18 cellular contexts compared by ENCODE assay signal in genomic region chr1:96521994-96522760, GRCh38.
DNase-seq lines count a peak whose midpoint lies in the region; ATAC-seq and TF ChIP-seq lines count a peak whose summit lies in the region.
"Had no signal": no experiment of that assay in that cellular context is flagged by ENCODE, and none has a peak within 500 bp of the region (broad histone marks: within the 10 kb centered on the region; RNA-seq: fewer than 3 reads in every experiment).

No MANE protein-coding gene starts in this region.

- no peak for TF ChIP-seq POLR2A in Peyer's patch (IDR thresholded peaks at IDR 0.05)

- H3K4me3 ChIP-seq in NT2/D1 (ENCODE audit: insufficient read length, low read depth) (no peak overlapping the region), neuronal stem cell (ENCODE audit: low read length in 2 of 2) (no peak overlapping the region), Peyer's patch (no peak overlapping the region)
- H3K4me3 ChIP-seq: coronary artery, gastrocnemius medialis, prostate gland had no signal

- H3K9me3 ChIP-seq in ES-I3 (ENCODE audit: control insufficient read depth, insufficient read depth, low read length) = no peaks in the 10 kb centered on the region; the same call in 1 of the 2 replicates
- no peaks in the 10 kb centered on the region for H3K9me3 ChIP-seq in NT2/D1 (ENCODE audit: insufficient read depth, low read length)
- no peaks in the 10 kb centered on the region for H3K9me3 ChIP-seq in neuronal stem cell (replicated peaks in 1 of 2; ENCODE audit: control insufficient read depth in 2 of 2, insufficient read depth in 1 of 2, low read depth in 1 of 2, low read length in 2 of 2)
- no peaks in the 10 kb centered on the region for H3K9me3 ChIP-seq in Peyer's patch
- H3K9me3 ChIP-seq: BE2C, gastrocnemius medialis, prostate gland had no signal

- H3K36me3 Mint-ChIP-seq in endothelial cell (ENCODE audit: low read depth, unreplicated experiment) (no peaks in the 10 kb centered on the region), T-cell (no peaks in the 10 kb centered on the region)
- H3K36me3 Mint-ChIP-seq in activated naive CD4-positive, alpha-beta T cell treated with anti-CD3 and anti-CD28 coated beads, Interleukin-2, amount 50 U/mL, for 72 hours = peaks cover 0 to 7% of the 10 kb centered on the region in 2 donors
- H3K36me3 Mint-ChIP-seq: activated naive CD4-positive, alpha-beta T cell treated with anti-CD3 and anti-CD28 coated beads, Interleukin-2, amount 50 U/mL, for 24 hours; type B pancreatic cell had no signal

- no peak overlapping the region for H3K18ac ChIP-seq in neuronal stem cell (ENCODE audit: low read length)

- no peak overlapping the region for H3K14ac ChIP-seq in neuronal stem cell (ENCODE audit: low read length)

- H3K4me3 Mint-ChIP-seq in endothelial cell (ENCODE audit: unreplicated experiment) = no peak overlapping the region
- no peak overlapping the region for H3K4me3 Mint-ChIP-seq in T-cell
- H3K4me3 Mint-ChIP-seq: activated naive CD4-positive, alpha-beta T cell treated with anti-CD3 and anti-CD28 coated beads, Interleukin-2, amount 50 U/mL, for 24 hours; type B pancreatic cell had no signal

- no peak overlapping the region for H4K8ac ChIP-seq in neuronal stem cell (ENCODE audit: low read depth, low read length)

- no peak for ATAC-seq in activated naive CD4-positive, alpha-beta T cell treated with anti-CD3 and anti-CD28 coated beads, Interleukin-2, amount 50 U/mL, for 72 hours
- no peak for ATAC-seq in T-cell (replicated peaks in 1 of 4)
- ATAC-seq: gastrocnemius medialis had no signal

- no peaks in the 10 kb centered on the region for H3K79me1 ChIP-seq in neuronal stem cell (ENCODE audit: low read depth, low read length)

- H3K36me3 ChIP-seq in ES-I3 (ENCODE audit: insufficient read depth, low read length) (no peaks in the 10 kb centered on the region; the same call in 1 of the 2 replicates), NT2/D1 (ENCODE audit: insufficient read depth, insufficient read length, low read length) (no peaks in the 10 kb centered on the region), neuronal stem cell (replicated peaks in 1 of 2; ENCODE audit: control insufficient read depth in 2 of 2, insufficient read depth in 2 of 2, low read length in 2 of 2) (no peaks in the 10 kb centered on the region), Peyer's patch (no peaks in the 10 kb centered on the region)
- H3K36me3 ChIP-seq: BE2C, gastrocnemius medialis, prostate gland had no signal

- DNase-seq in NT2/D1 (ENCODE audit: low read depth, low spot score) (peak; percentile 57), endothelial cell (ENCODE audit: low spot score) (no peak), neuronal stem cell (ENCODE audit: low spot score) (no peak), Peyer's patch (no peak), T-cell (no peak), GDM1 (lab: John Stamatoyannopoulos, UW) (no peak)
- DNase-seq in activated naive CD4-positive, alpha-beta T cell treated with anti-CD3 and anti-CD28 coated beads, Interleukin-2, amount 50 U/mL, for 72 hours (ENCODE audit: low spot score in 2 of 2) = no peak
- DNase-seq: BE2C; DMS79 treated with DMSO at 0.1 percent for 48 hours; gastrocnemius medialis; MM.1S; NK-92 treated with Interleukin-12 subunit alpha and Interleukin-12 subunit beta, amount 100 ng/mL, for 24 hours; stimulated activated CD4-positive, alpha-beta T cell treated with anti-CD3 and anti-CD28 coated beads, Interleukin-2, amount 100 ng/mL, for 24 hours had no signal

- H3K4me2 ChIP-seq in neuronal stem cell (ENCODE audit: insufficient read depth, low read length, poor library complexity, severe bottlenecking) = no peak overlapping the region

- peak overlapping the region; percentile 71 for H2AFZ ChIP-seq in neuronal stem cell (ENCODE audit: low read length)

- H3K4me1 Mint-ChIP-seq in endothelial cell (ENCODE audit: unreplicated experiment) = peaks cover 10% of the 10 kb centered on the region
- H3K4me1 Mint-ChIP-seq in T-cell = no peaks in the 10 kb centered on the region
- H3K4me1 Mint-ChIP-seq: activated naive CD4-positive, alpha-beta T cell treated with anti-CD3 and anti-CD28 coated beads, Interleukin-2, amount 50 U/mL, for 24 hours had no signal

- no peak for TF ChIP-seq CTCF in endothelial cell (IDR thresholded peaks at IDR 0.05; ENCODE audit: unreplicated experiment)
- no peak for TF ChIP-seq CTCF in Peyer's patch (IDR thresholded peaks at IDR 0.05)

- H2BK15ac ChIP-seq in neuronal stem cell (ENCODE audit: low read length) = no peak overlapping the region

- POLR2A ChIA-PET in T-cell (lab: Charles Lee) = no interaction called here

- H2AK5ac ChIP-seq in neuronal stem cell (ENCODE audit: low read depth, low read length) = no peak overlapping the region

- H3K27me3 Mint-ChIP-seq in endothelial cell (ENCODE audit: unreplicated experiment) = no peaks in the 10 kb centered on the region
- H3K27me3 Mint-ChIP-seq in T-cell = peaks cover 1 to 14% of the 10 kb centered on the region in 2 donors
- H3K27me3 Mint-ChIP-seq: activated naive CD4-positive, alpha-beta T cell treated with anti-CD3 and anti-CD28 coated beads, Interleukin-2, amount 50 U/mL, for 24 hours; type B pancreatic cell had no signal

- H3K9ac ChIP-seq in ES-I3 (ENCODE audit: low read depth, low read length) (peak overlapping the region; percentile 8; the same call in 1 of the 2 replicates), NT2/D1 (ENCODE audit: insufficient read length, low read depth) (no peak overlapping the region), neuronal stem cell (ENCODE audit: low read depth, low read length, poor library complexity) (no peak overlapping the region)

- CTCF ChIA-PET in T-cell (lab: Charles Lee) = interaction anchor here in 1 of 2 donors (0.7 kb wide), 1 partner anchor 36 kb away, joined by 7 read pairs; no protein-coding TSS in a partner anchor

- no peak overlapping the region for H2BK12ac ChIP-seq in neuronal stem cell (ENCODE audit: low read length)

- no peak overlapping the region for H4K91ac ChIP-seq in neuronal stem cell (ENCODE audit: low read depth, low read length, poor library complexity)

- H3K23ac ChIP-seq in neuronal stem cell (ENCODE audit: low read depth, low read length, poor library complexity) = no peak overlapping the region

- peaks cover 42% of the 10 kb centered on the region for H3K4me1 ChIP-seq in ES-I3 (ENCODE audit: insufficient read depth, low read length)
- H3K4me1 ChIP-seq in NT2/D1 (ENCODE audit: insufficient read depth, insufficient read length) = no peaks in the 10 kb centered on the region
- peaks cover 6 to 17% of the 10 kb centered on the region in 2 donors for H3K4me1 ChIP-seq in neuronal stem cell (ENCODE audit: control insufficient read depth in 2 of 2, insufficient read depth in 1 of 2, low read depth in 1 of 2, low read length in 2 of 2)
- H3K4me1 ChIP-seq in Peyer's patch = no peaks in the 10 kb centered on the region
- H3K4me1 ChIP-seq: BE2C, prostate gland had no signal

- no peak overlapping the region for H3K4ac ChIP-seq in neuronal stem cell (ENCODE audit: low read length)

- H3K9me3 Mint-ChIP-seq in endothelial cell (ENCODE audit: unreplicated experiment) (no peaks in the 10 kb centered on the region), T-cell (peaks cover 0 to 5% (median 0%) of the 10 kb centered on the region in 3 donors)
- peaks cover 7 to 15% of the 10 kb centered on the region in 2 donors for H3K9me3 Mint-ChIP-seq in activated naive CD4-positive, alpha-beta T cell treated with anti-CD3 and anti-CD28 coated beads, Interleukin-2, amount 50 U/mL, for 72 hours

- no peak overlapping the region for H2BK5ac ChIP-seq in neuronal stem cell (ENCODE audit: low read length)

- no CpG with 5 or more reads among the region's 2 CpGs for WGBS in neuronal stem cell (ENCODE audit: extremely low coverage in 2 of 2, insufficient read length in 2 of 2, insufficient replicate concordance in 1 of 2), 2 donors

- H3K27me3 ChIP-seq in NT2/D1 (ENCODE audit: insufficient read depth, insufficient read length) (no peaks in the 10 kb centered on the region), neuronal stem cell (ENCODE audit: control insufficient read depth in 3 of 3, insufficient read depth in 3 of 3, low read depth in 1 of 3, low read length in 3 of 3) (no peaks in the 10 kb centered on the region), Peyer's patch (no peaks in the 10 kb centered on the region)
- H3K27me3 ChIP-seq: BE2C, gastrocnemius medialis had no signal

- no peak overlapping the region for H2BK120ac ChIP-seq in neuronal stem cell (ENCODE audit: low read depth, low read length)

- H3K27ac Mint-ChIP-seq in endothelial cell (ENCODE audit: unreplicated experiment) (peak overlapping the region; percentile 58), T-cell (no peak overlapping the region)
- no peak overlapping the region for H3K27ac Mint-ChIP-seq in activated naive CD4-positive, alpha-beta T cell treated with anti-CD3 and anti-CD28 coated beads, Interleukin-2, amount 50 U/mL, for 72 hours
- H3K27ac Mint-ChIP-seq: activated naive CD4-positive, alpha-beta T cell treated with anti-CD3 and anti-CD28 coated beads, Interleukin-2, amount 50 U/mL, for 24 hours; type B pancreatic cell had no signal

- H3K27ac ChIP-seq in neuronal stem cell (replicated peaks; ENCODE audit: low read length) = no peak overlapping the region
- H3K27ac ChIP-seq in Peyer's patch = no peak overlapping the region
- H3K27ac ChIP-seq: coronary artery, gastrocnemius medialis, prostate gland had no signal
